ENCODE assay signal across 9 cellular contexts in genomic region chr22:36405671-36406070, GRCh38. TPM values are rescaled to one million over a fixed set of nuclear protein-coding genes. Genes with fewer than 3 reads are reported as not detected.
A peak's percentile ranks its signal among the peaks of the same experiment; 100 is the strongest.
DNase-seq lines count a peak whose midpoint lies in the region; ATAC-seq and TF ChIP-seq lines count a peak whose summit lies in the region.
"Had no signal": no experiment of that assay in that cellular context is flagged by ENCODE, and none has a peak within 500 bp of the region (broad histone marks: within the 10 kb centered on the region; RNA-seq: fewer than 3 reads in every experiment).

No MANE protein-coding gene starts in this region.

- H3K36me3 Mint-ChIP-seq in IgD-negative memory B cell, result no peaks in the 10 kb centered on the region
- H3K36me3 Mint-ChIP-seq in WTC11, result no peaks in the 10 kb centered on the region

- H3K36me3 ChIP-seq in Karpas-422 (ENCODE audit: insufficient read depth, low read length), result no peaks in the 10 kb centered on the region

- H3K4me2 ChIP-seq in Karpas-422 (ENCODE audit: low read depth, low read length, poor library complexity, severe bottlenecking), result no peak overlapping the region

- no peaks in the 10 kb centered on the region for H3K9me3 ChIP-seq in Karpas-422 (ENCODE audit: low read length)

- H4K20me1 ChIP-seq in Karpas-422 (ENCODE audit: insufficient read depth, low read depth, low read length), result no peaks in the 10 kb centered on the region

- DNase-seq in AG09319 (ENCODE audit: extremely low read depth, low read depth), result no peak
- DNase-seq in WTC11 (ENCODE audit: low spot score), result no peak
- peak; percentile 57 for DNase-seq in germinal center (ENCODE audit: low spot score)
- no peak for DNase-seq in iPS-NIHi7 (ENCODE audit: extremely low spot score)
- no peak for DNase-seq in NCI-H69 (lab: John Stamatoyannopoulos, UW)
- no peak for DNase-seq in midbrain (lab: John Stamatoyannopoulos, UW)
- DNase-seq in Karpas-422, result no peak
- DNase-seq: mesendoderm had no signal

- TF ChIP-seq CTCF in AG09319 (IDR thresholded peaks at IDR 0.05; ENCODE audit: low read depth, low read length), result peak; percentile 9
- TF ChIP-seq CTCF in WTC11 (IDR thresholded peaks at IDR 0.05), result no peak

- no peak overlapping the region for H2AFZ ChIP-seq in Karpas-422 (ENCODE audit: low read length)

- H3K4me3 Mint-ChIP-seq in IgD-negative memory B cell (peak overlapping the region; percentile 61 to 86 (median 76)), WTC11 (no peak overlapping the region)

- POLR2A ChIA-PET in WTC11 (lab: Charles Lee), result interaction anchor here (0.9 to 1.1 kb wide), 2 partner anchors 18 to 46 kb away, joined by 3 read pairs; partner anchors contain the start of gene MYH9

- H3K27me3 Mint-ChIP-seq in IgD-negative memory B cell (no peaks in the 10 kb centered on the region), WTC11 (ENCODE audit: low read depth) (no peaks in the 10 kb centered on the region)

- H3K9me2 ChIP-seq in Karpas-422 (replicated peaks; ENCODE audit: insufficient read depth, low read length), result no peaks in the 10 kb centered on the region

- no peak overlapping the region for H3K9ac ChIP-seq in Karpas-422 (ENCODE audit: low read length)

- H3K27ac ChIP-seq in Karpas-422 (ENCODE audit: low read length), result no peak overlapping the region

- H3K27ac Mint-ChIP-seq in IgD-negative memory B cell (peak overlapping the region; percentile 92 to 96 (median 93)), WTC11 (peak overlapping the region; percentile 30)

- H3K4me1 ChIP-seq in Karpas-422 (ENCODE audit: low read length), result peaks cover 8% of the 10 kb centered on the region

- no peak overlapping the region for H3K4me3 ChIP-seq in Karpas-422 (ENCODE audit: low read length)

- no peaks in the 10 kb centered on the region for H3K27me3 ChIP-seq in Karpas-422 (ENCODE audit: low read length)

- CTCF ChIA-PET in WTC11 (lab: Charles Lee), result no interaction called here

- no peak for ATAC-seq in WTC11

- H3K79me2 ChIP-seq in Karpas-422 (ENCODE audit: low read length), result no peaks in the 10 kb centered on the region

- H3K4me1 Mint-ChIP-seq in IgD-negative memory B cell (peaks cover 36 to 49% (median 46%) of the 10 kb centered on the region in 3 donors), WTC11 (peaks cover 13% of the 10 kb centered on the region)

- H3K9me3 Mint-ChIP-seq in IgD-negative memory B cell (no peaks in the 10 kb centered on the region), WTC11 (no peaks in the 10 kb centered on the region)

TF ChIP-seq in WTC11, 78 proteins besides CTCF, POLR2A, EP300 and RAD21 (continues in another document):
- TF ChIP-seq HMGXB4 (CRISPR knock-in tag; IDR thresholded peaks at IDR 0.05), result no peak
- no peak for TF ChIP-seq ZSCAN18 (CRISPR knock-in tag; IDR thresholded peaks at IDR 0.05)
- TF ChIP-seq FOXK1 (CRISPR knock-in tag; IDR thresholded peaks at IDR 0.05), result no peak
- TF ChIP-seq ZNF138 (CRISPR knock-in tag; conservative IDR thresholded peaks at IDR 0.05), result no peak
- no peak for TF ChIP-seq PREB (CRISPR knock-in tag; IDR thresholded peaks at IDR 0.05; ENCODE audit: borderline replicate concordance)
- TF ChIP-seq ZNF281 (CRISPR knock-in tag; IDR thresholded peaks at IDR 0.05), result no peak
- no peak for TF ChIP-seq EMX1 (CRISPR knock-in tag; IDR thresholded peaks at IDR 0.05)
- TF ChIP-seq ZNF263 (CRISPR knock-in tag; IDR thresholded peaks at IDR 0.05; ENCODE audit: low read depth), result no peak
- TF ChIP-seq FOXP4 (CRISPR knock-in tag; IDR thresholded peaks at IDR 0.05), result no peak
- TF ChIP-seq CREM (CRISPR knock-in tag; IDR thresholded peaks at IDR 0.05), result no peak
- no peak for TF ChIP-seq E2F4 (CRISPR knock-in tag; IDR thresholded peaks at IDR 0.05; ENCODE audit: borderline replicate concordance, low read depth)
- TF ChIP-seq USF2 (CRISPR knock-in tag; IDR thresholded peaks at IDR 0.05), result no peak

RNA-seq across cellular contexts. Expression of gene MYH9, which starts 17.9 kb away (rescaled TPM):
- 231 TPM for polyA plus RNA-seq in IgD-negative memory B cell
- 272 to 288 TPM (median 277 TPM) in 3 replicates for total RNA-seq in WTC11 (2021)
- 57.5 and 95.1 TPM in 2 replicates for total RNA-seq in Karpas-422 (2014; rRNA removed; shearing (Covaris generic); ENCODE audit: low replicate concordance)
